9 cellular contexts compared by ENCODE assay signal in the genomic region with DNA sequence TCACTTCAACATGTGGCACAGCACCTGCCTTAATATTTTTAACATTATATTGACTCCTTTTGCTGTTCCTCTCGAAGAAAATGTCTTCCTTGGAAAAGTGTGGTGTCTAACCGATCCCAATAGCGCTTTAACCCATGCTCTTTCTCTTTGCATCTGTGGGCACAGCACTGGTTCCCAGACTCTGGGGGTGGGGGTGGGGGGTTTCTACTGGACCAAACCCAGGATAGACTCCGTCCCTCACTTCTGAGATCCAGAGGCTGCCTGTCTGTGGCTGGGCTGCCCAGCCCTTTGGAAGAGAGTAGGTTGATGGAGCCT. TPM values are rescaled to one million over a fixed set of nuclear protein-coding genes. Genes with fewer than 3 reads are reported as not detected.
DNase-seq lines count a peak whose midpoint lies in the region; ATAC-seq and TF ChIP-seq lines count a peak whose summit lies in the region.
"Had no signal": no experiment of that assay in that cellular context is flagged by ENCODE, and none has a peak within 500 bp of the region (broad histone marks: within the 10 kb centered on the region; RNA-seq: fewer than 3 reads in every experiment).

No MANE protein-coding gene starts in this region.

- H3K9ac ChIP-seq in BLaER1 = peak overlapping the region; percentile 84
- peak overlapping the region; percentile 83 for H3K9ac ChIP-seq in KMS-11

- H2AFZ ChIP-seq in KMS-11 (ENCODE audit: low read depth) = peak overlapping the region; percentile 86

- H3K36me3 Mint-ChIP-seq in natural killer cell treated with Interleukin-12 subunit alpha and Interleukin-12 subunit beta and Interleukin-15 and Interleukin-18, amount 100 ng/mL, for 72 hours = peaks cover 2% of the 10 kb centered on the region

- peaks cover 25 to 34% of the 10 kb centered on the region in 2 donors for H3K4me1 Mint-ChIP-seq in natural killer cell treated with Interleukin-12 subunit alpha and Interleukin-12 subunit beta and Interleukin-15 and Interleukin-18, amount 100 ng/mL, for 72 hours (ENCODE audit: low read depth in 2 of 2)

- peak overlapping the region; percentile 60 for H3K4me3 ChIP-seq in BLaER1
- H3K4me3 ChIP-seq in KMS-11 (IDR thresholded peaks at IDR 0.05; ENCODE audit: insufficient read depth, low read depth, low read length) = no peak overlapping the region

- H3K36me3 ChIP-seq in BLaER1 (no peaks in the 10 kb centered on the region), KMS-11 (ENCODE audit: insufficient read depth) (no peaks in the 10 kb centered on the region)

- H3K4me1 ChIP-seq in BLaER1 (peaks cover 16% of the 10 kb centered on the region), KMS-11 (ENCODE audit: low read depth, poor library complexity, severe bottlenecking) (peaks cover 20% of the 10 kb centered on the region)

- H3K9me3 ChIP-seq in BLaER1 = no peaks in the 10 kb centered on the region

- ATAC-seq in natural killer cell treated with Interleukin-12 subunit alpha and Interleukin-12 subunit beta and Interleukin-15 and Interleukin-18, amount 100 ng/mL, for 72 hours = no peak

- H3K27me3 Mint-ChIP-seq in natural killer cell treated with Interleukin-12 subunit alpha and Interleukin-12 subunit beta and Interleukin-15 and Interleukin-18, amount 100 ng/mL, for 72 hours = peaks cover 0 to 9% of the 10 kb centered on the region in 2 donors

- H3K27ac ChIP-seq in BLaER1 (peak overlapping the region; percentile 93), KMS-11 (peak overlapping the region; percentile 84), cingulate gyrus (ENCODE audit: low read depth, low read length) (peak overlapping the region; percentile 66)

- H4K20me1 ChIP-seq in BLaER1 = peaks cover 7% of the 10 kb centered on the region; the same call in 1 of the 2 replicates
- H4K20me1 ChIP-seq in KMS-11 (ENCODE audit: insufficient read depth) = no peaks in the 10 kb centered on the region

- no peaks in the 10 kb centered on the region for H3K9me3 Mint-ChIP-seq in natural killer cell treated with Interleukin-12 subunit alpha and Interleukin-12 subunit beta and Interleukin-15 and Interleukin-18, amount 100 ng/mL, for 72 hours

- peak overlapping the region; percentile 79 for H3K4me2 ChIP-seq in BLaER1
- H3K4me2 ChIP-seq in KMS-11 = peak overlapping the region; percentile 68

- peak overlapping the region; percentile 91 for H3K4me3 Mint-ChIP-seq in natural killer cell treated with Interleukin-12 subunit alpha and Interleukin-12 subunit beta and Interleukin-15 and Interleukin-18, amount 100 ng/mL, for 72 hours

- H3K79me2 ChIP-seq in KMS-11 (ENCODE audit: insufficient read depth, low read depth) = peaks cover 10% of the 10 kb centered on the region

- no peak for DNase-seq in natural killer cell treated with Interleukin-12 subunit alpha and Interleukin-12 subunit beta and Interleukin-15 and Interleukin-18, amount 100 ng/mL, for 72 hours (ENCODE audit: low spot score)
- no peak for DNase-seq in RPMI8226
- no peak for DNase-seq in DMS153 treated with DMSO at 0.1 percent for 48 hours (lab: John Stamatoyannopoulos, UW; ENCODE audit: unreplicated experiment)
- no peak for DNase-seq in activated CD4-positive, alpha-beta T cell treated with anti-CD3 and anti-CD28 coated beads for 4 hours
- DNase-seq in NCI-H2196 treated with DMSO at 0.1 percent for 48 hours (lab: John Stamatoyannopoulos, UW; ENCODE audit: unreplicated experiment) = no peak

- no peak for TF ChIP-seq CTCF in KMS-11 (conservative IDR thresholded peaks at IDR 0.05; ENCODE audit: low read depth, low read length)

- H3K27ac Mint-ChIP-seq in natural killer cell treated with Interleukin-12 subunit alpha and Interleukin-12 subunit beta and Interleukin-15 and Interleukin-18, amount 100 ng/mL, for 72 hours = peak overlapping the region in 1 of 2 donors; percentile 98

- H3K27me3 ChIP-seq in BLaER1 (no peaks in the 10 kb centered on the region), KMS-11 (ENCODE audit: insufficient read depth, low read depth) (no peaks in the 10 kb centered on the region)

RNA-seq across cellular contexts. Expression of gene ZNF292, which starts 3.9 kb away (rescaled TPM):
- 10 to 100 TPM; 63.2 to 65.9 TPM for total RNA-seq in natural killer cell treated with Interleukin-12 subunit alpha and Interleukin-12 subunit beta and Interleukin-15 and Interleukin-18, amount 100 ng/mL, for 72 hours

RNA-seq across cellular contexts. Expression of gene CGA, which starts 56.5 kb away (rescaled TPM):
- total RNA-seq in natural killer cell treated with Interleukin-12 subunit alpha and Interleukin-12 subunit beta and Interleukin-15 and Interleukin-18, amount 100 ng/mL, for 72 hours = not detected
- total RNA-seq: activated CD8-positive, alpha-beta memory T cell treated with anti-CD3 and anti-CD28 coated beads for 36 hours had no signal
